Comparison of ENCODE assay signal across 8 cellular contexts in genomic region chr1:6393400-6394187, GRCh38. TPM values are rescaled to one million over a fixed set of nuclear protein-coding genes. Genes with fewer than 3 reads are reported as not detected.
DNase-seq lines count a peak whose midpoint lies in the region; ATAC-seq and TF ChIP-seq lines count a peak whose summit lies in the region.

Gene ACOT7 (minus strand): TSS chr1:6393767. CDS start chr1:6393399, 368 bp downstream.

- no peaks in the 10 kb centered on the region for H3K9me3 Mint-ChIP-seq in dendritic cell treated with granulocyte-macrophage colony-stimulating factor and Interleukin-4, amounts not matched to agents 40 ng/mL and 50 ng/mL, for 4 days

- intact Hi-C loops in dendritic cell treated with granulocyte-macrophage colony-stimulating factor and Interleukin-4, amounts not matched to agents 40 ng/mL and 50 ng/mL, for 4 days (cut with micrococcal nuclease): loop anchor here (5.0 kb wide), 1 partner anchor 196 kb away; the partner anchor contains the start of gene RPL22

- peaks cover 13% of the 10 kb centered on the region for H4K20me1 ChIP-seq in BLaER1

- H3K27ac ChIP-seq in BLaER1: peak within 1 kb of the TSS; percentile 90
- H3K27ac ChIP-seq in liver (ENCODE audit: low read depth in 1 of 2, low read length in 2 of 2): peak within 1 kb of the TSS; percentile 97 to 99

- under 1% methylated on average over 87 of the region's 87 CpGs for WGBS in liver

- peak within 1 kb of the TSS; percentile 87 for H3K4me2 ChIP-seq in BLaER1

- no peaks in the 10 kb centered on the region for H3K36me3 Mint-ChIP-seq in dendritic cell treated with granulocyte-macrophage colony-stimulating factor and Interleukin-4, amounts not matched to agents 40 ng/mL and 50 ng/mL, for 4 days (ENCODE audit: low read depth)

- H3K9me3 ChIP-seq in BLaER1 (no peaks in the 10 kb centered on the region), liver (ENCODE audit: control insufficient read depth in 4 of 4, low read length in 3 of 4) (no peaks in the 10 kb centered on the region)

- H3K4me1 ChIP-seq in BLaER1: peaks cover 30% of the 10 kb centered on the region
- H3K4me1 ChIP-seq in liver (ENCODE audit: control insufficient read depth in 4 of 4, insufficient read depth in 4 of 4, low read length in 3 of 4): peaks cover 3 to 20% (median 15%) of the 10 kb centered on the region in 4 donors

- TF ChIP-seq CTCF in liver (IDR thresholded peaks at IDR 0.05; ENCODE audit: low read depth, low read length, missing input control): no peak

- peaks cover 21% of the 10 kb centered on the region for H3K27me3 Mint-ChIP-seq in dendritic cell treated with granulocyte-macrophage colony-stimulating factor and Interleukin-4, amounts not matched to agents 40 ng/mL and 50 ng/mL, for 4 days

- peaks cover 10% of the 10 kb centered on the region; the same call in 1 of the 2 replicates for H3K36me3 ChIP-seq in BLaER1
- no peaks in the 10 kb centered on the region for H3K36me3 ChIP-seq in liver (ENCODE audit: control insufficient read depth in 4 of 4, insufficient read depth in 3 of 4, low read depth in 1 of 4, low read length in 3 of 4)

- H3K4me3 ChIP-seq in BLaER1: peak within 1 kb of the TSS; percentile 78
- peak within 1 kb of the TSS; percentile 15 to 83 (median 42) for H3K4me3 ChIP-seq in liver (ENCODE audit: low read depth in 1 of 3, low read length in 3 of 3)

- H3K27me3 ChIP-seq in BLaER1: no peaks in the 10 kb centered on the region
- no peaks in the 10 kb centered on the region for H3K27me3 ChIP-seq in liver (ENCODE audit: control insufficient read depth in 4 of 4, insufficient read depth in 4 of 4, low read length in 3 of 4)

- peak within 1 kb of the TSS; percentile 86 for H3K4me3 Mint-ChIP-seq in dendritic cell treated with granulocyte-macrophage colony-stimulating factor and Interleukin-4, amounts not matched to agents 40 ng/mL and 50 ng/mL, for 4 days

- peak; percentile 79 for ATAC-seq in HG03439 (IDR thresholded peaks at IDR 0.05; ENCODE audit: unreplicated experiment)

- peak; percentile 18 to 33 for TF ChIP-seq RAD21 in liver (IDR thresholded peaks at IDR 0.05)

- H3K4me1 Mint-ChIP-seq in dendritic cell treated with granulocyte-macrophage colony-stimulating factor and Interleukin-4, amounts not matched to agents 40 ng/mL and 50 ng/mL, for 4 days (ENCODE audit: low read depth): peaks cover 35% of the 10 kb centered on the region

- peak within 1 kb of the TSS; percentile 85 for H3K9ac ChIP-seq in BLaER1
- H3K9ac ChIP-seq in liver (ENCODE audit: low read depth in 1 of 2, low read length in 2 of 2): peak within 1 kb of the TSS in 1 of 2 donors; percentile 2

- DNase-seq in GM19238 (ENCODE audit: insufficient read length, low spot score): peak; percentile 96
- DNase-seq in NCI-H526 (lab: John Stamatoyannopoulos, UW): peak; percentile 68 to 96
- DNase-seq in activated CD4-positive, alpha-beta T cell treated with anti-CD3 and anti-CD28 coated beads, Interleukin-2, amount 50 U/mL, for 1 hour: peak; percentile 90
- DNase-seq in stimulated activated CD4-positive, alpha-beta T cell treated with anti-CD3 and anti-CD28 coated beads, Interleukin-4, amount 100 ng/mL, for 24 hours: peak; percentile 90

- H3K27ac Mint-ChIP-seq in dendritic cell treated with granulocyte-macrophage colony-stimulating factor and Interleukin-4, amounts not matched to agents 40 ng/mL and 50 ng/mL, for 4 days: peak within 1 kb of the TSS; percentile 98

TF ChIP-seq in liver, 16 proteins besides CTCF, POLR2A, EP300 and RAD21:
- no peak for TF ChIP-seq ZBTB33 (IDR thresholded peaks at IDR 0.05)
- TF ChIP-seq MAX (IDR thresholded peaks at IDR 0.05): peak; percentile 74
- no peak for TF ChIP-seq ATF3 (IDR thresholded peaks at IDR 0.05)
- TF ChIP-seq YY1 (IDR thresholded peaks at IDR 0.05): peak; percentile 13
- no peak for TF ChIP-seq JUND (IDR thresholded peaks at IDR 0.05)
- no peak for TF ChIP-seq HNF4G (IDR thresholded peaks at IDR 0.05)
- TF ChIP-seq RXRA (IDR thresholded peaks at IDR 0.05): no peak
- TF ChIP-seq HNF4A (conservative IDR thresholded peaks at IDR 0.05): no peak
- TF ChIP-seq FOXA1 (IDR thresholded peaks at IDR 0.05): no peak
- TF ChIP-seq REST (IDR thresholded peaks at IDR 0.05): peak; percentile 29
- no peak for TF ChIP-seq TAF1 (conservative IDR thresholded peaks at IDR 0.05)
- peak in 1 of 2 donors; percentile 47 for TF ChIP-seq GABPA (IDR thresholded peaks at IDR 0.05 in 1 of 2, conservative IDR thresholded peaks at IDR 0.05 in 1 of 2)
- no peak for TF ChIP-seq FOXA2 (IDR thresholded peaks at IDR 0.05)
- no peak for TF ChIP-seq NR2F2 (IDR thresholded peaks at IDR 0.05)
- no peak for TF ChIP-seq EGR1 (IDR thresholded peaks at IDR 0.05; ENCODE audit: low read depth in 2 of 2)
- TF ChIP-seq SP1 (IDR thresholded peaks at IDR 0.05): peak; percentile 15

RNA-seq across cellular contexts. Expression of gene ACOT7, which starts in this region (rescaled TPM):
- total RNA-seq in liver: 10 to 100 TPM in 1 of 2 donors, 1 to 10 TPM in 1; 8.7 to 11.0 TPM
- polyA plus RNA-seq in liver: 10 to 100 TPM in 1 of 2 donors, 1 to 10 TPM in 1; 9.7 to 14.4 TPM

Comparison
In these comparisons a context has a peak if more than half of its experiments do, and no peak if none do; other contexts are left out.
1. Peak in every context shown above with its lines: DNase-seq, ATAC-seq, H3K4me3 ChIP-seq and H3K27ac ChIP-seq.